In genomic region chr4:8702516-8703400, GRCh38 we compare ENCODE assay signal across 21 cellular contexts.
A peak's percentile ranks its signal among the peaks of the same experiment; 100 is the strongest.
DNase-seq lines count a peak whose midpoint lies in the region; ATAC-seq, FAIRE-seq and TF ChIP-seq lines count a peak whose summit lies in the region.
"Had no signal": no experiment of that assay in that cellular context is flagged by ENCODE, and none has a peak within 500 bp of the region (broad histone marks: within the 10 kb centered on the region; RNA-seq: fewer than 3 reads in every experiment).

No MANE protein-coding gene starts in this region.

- H3K4me2 ChIP-seq in HepG2 (ENCODE audit: low read depth, low read length) (no peak overlapping the region), GM23248 (ENCODE audit: unreplicated experiment) (no peak overlapping the region)

- H3K27ac Mint-ChIP-seq in endodermal cell, result no peak overlapping the region
- H3K27ac Mint-ChIP-seq: IgD-negative memory B cell had no signal

- H3K4me1 ChIP-seq in right lobe of liver, result no peaks in the 10 kb centered on the region
- H3K4me1 ChIP-seq in HepG2 (ENCODE audit: insufficient read depth, low read length), result no peaks in the 10 kb centered on the region
- H3K4me1 ChIP-seq in endodermal cell (ENCODE audit: control insufficient read depth, insufficient read depth, low read length), result no peaks in the 10 kb centered on the region
- no peaks in the 10 kb centered on the region for H3K4me1 ChIP-seq in sigmoid colon
- H3K4me1 ChIP-seq in GM23248 (ENCODE audit: insufficient read depth), result no peaks in the 10 kb centered on the region
- no peaks in the 10 kb centered on the region for H3K4me1 ChIP-seq in thyroid gland
- H3K4me1 ChIP-seq: HAP-1 had no signal

- in situ Hi-C loops in HepG2 (cut with HindIII; ENCODE audit: extremely low pct_ligation_motif_present, low pct_unique_long_range_greater_than_20kb) (no loop called here), GM23248 (cut with MboI) (no loop called here)

- CTCF ChIA-PET in HepG2 (lab: Yijun Ruan, JAX; ENCODE audit: low intra/inter-chr PET ratio, low total read pairs), result no interaction called here

- H3K27me3 Mint-ChIP-seq in endodermal cell (ENCODE audit: insufficient read depth), result no peaks in the 10 kb centered on the region
- H3K27me3 Mint-ChIP-seq: IgD-negative memory B cell had no signal

- 46% methylated on average over 5 of the region's 15 CpGs for WGBS in right lobe of liver (ENCODE audit: insufficient coverage, low coverage, low lambda C conversion rate, missing lambda C conversion rate)
- 0% methylated on average over 9 of the region's 15 CpGs for WGBS in HepG2 (ENCODE audit: low lambda C conversion rate)
- 91 to 95% methylated on average over 10 to 15 of the region's 15 CpGs for whole genome bisulfite sequencing in endodermal cell (ENCODE audit: insufficient coverage in 1 of 2, insufficient read length in 1 of 2), 2 experiments
- 68 to 79% methylated on average over 15 of the region's 15 CpGs for WGBS in sigmoid colon, 2 donors
- 54 to 55% methylated on average over 15 of the region's 15 CpGs for WGBS in GM23248 (ENCODE audit: low coverage in 1 of 2, low lambda C conversion rate in 2 of 2, missing lambda C conversion rate in 2 of 2), 2 experiments
- WGBS in thyroid gland, 2 donors, result 73 to 82% methylated on average over 15 of the region's 15 CpGs

- DNase-seq in right lobe of liver, result peak in 2 of 3 donors; percentile 8 to 33
- no peak for DNase-seq in HepG2 (ENCODE audit: low spot score)
- DNase-seq in endodermal cell, result peak; percentile 43
- peak; percentile 59 for DNase-seq in sigmoid colon
- DNase-seq in ureter (ENCODE audit: low spot score), result peak; percentile 37
- no peak for DNase-seq in CD1c-positive myeloid dendritic cell (ENCODE audit: extremely low spot score)
- DNase-seq in GM23248, result no peak
- DNase-seq in thyroid gland, result no peak
- DNase-seq: ACHN, DMS79 treated with DMSO at 0.1 percent for 48 hours, Karpas-422, NCI-H1417 treated with DMSO at 0.1 percent for 48 hours, NCI-H187 treated with DMSO at 0.1 percent for 48 hours, NCI-H226, NCI-H524 treated with DMSO at 0.1 percent for 48 hours, PC-3 had no signal

- no peak for TF ChIP-seq POLR2A in right lobe of liver (IDR thresholded peaks at IDR 0.05)
- TF ChIP-seq POLR2A in HepG2 (IDR thresholded peaks at IDR 0.05; ENCODE audit: insufficient read depth in 1 of 2, low read depth in 2 of 2, low read length in 2 of 2), result no peak
- no peak for TF ChIP-seq POLR2A in sigmoid colon (IDR thresholded peaks at IDR 0.05)
- no peak for TF ChIP-seq POLR2A in thyroid gland (IDR thresholded peaks at IDR 0.05)

- intact Hi-C loops in right lobe of liver (cut with DNase I), result no loop called here
- intact Hi-C loops in HepG2 (cut with micrococcal nuclease; ENCODE audit: unreplicated experiment), result no loop called here
- intact Hi-C loops in sigmoid colon (cut with DNase I), result no loop called here
- intact Hi-C loops in thyroid gland (cut with DNase I), result no loop called here

- BruUV-seq in HepG2 (replicated peaks; lab: Mats Ljungman, UMichigan), result no TSS peak

- H3K9me3 ChIP-seq in right lobe of liver (no peaks in the 10 kb centered on the region), HepG2 (ENCODE audit: low read length) (no peaks in the 10 kb centered on the region), endodermal cell (ENCODE audit: control insufficient read depth, low read length) (no peaks in the 10 kb centered on the region), sigmoid colon (no peaks in the 10 kb centered on the region), GM23248 (ENCODE audit: low read depth) (no peaks in the 10 kb centered on the region), thyroid gland (no peaks in the 10 kb centered on the region)
- H3K9me3 ChIP-seq: HAP-1 had no signal

- ATAC-seq in right lobe of liver, result no peak
- no peak for ATAC-seq in HepG2
- ATAC-seq: PC-3 had no signal

- no peak overlapping the region for H3K9ac ChIP-seq in HepG2 (ENCODE audit: insufficient read depth, low read depth, low read length)
- H3K9ac ChIP-seq in endodermal cell (ENCODE audit: extremely low read depth, low read length, poor library complexity, severe bottlenecking), result no peak overlapping the region
- no peak overlapping the region for H3K9ac ChIP-seq in GM23248

- no peaks in the 10 kb centered on the region for H3F3A ChIP-seq in GM23248 (ENCODE audit: insufficient read depth)

- H3K79me2 ChIP-seq in HepG2 (ENCODE audit: insufficient read depth, low read length) (no peaks in the 10 kb centered on the region), GM23248 (ENCODE audit: insufficient read depth) (no peaks in the 10 kb centered on the region)

- H3K4me1 Mint-ChIP-seq in endodermal cell, result no peaks in the 10 kb centered on the region
- H3K4me1 Mint-ChIP-seq: IgD-negative memory B cell had no signal

- POLR2A ChIA-PET in HepG2 (lab: Yijun Ruan, JAX), result no interaction called here

- no peak overlapping the region for H3K4me3 ChIP-seq in right lobe of liver
- no peak overlapping the region for H3K4me3 ChIP-seq in HepG2 (replicated peaks in 1 of 3; ENCODE audit: insufficient read depth in 1 of 3, low read depth in 2 of 3, low read length in 3 of 3)
- no peak overlapping the region for H3K4me3 ChIP-seq in endodermal cell (ENCODE audit: low read length)
- H3K4me3 ChIP-seq in sigmoid colon, result no peak overlapping the region
- no peak overlapping the region for H3K4me3 ChIP-seq in GM23248
- H3K4me3 ChIP-seq in thyroid gland (replicated peaks in 1 of 3), result no peak overlapping the region
- H3K4me3 ChIP-seq: HAP-1 had no signal

- no peaks in the 10 kb centered on the region for H3K9me3 Mint-ChIP-seq in endodermal cell

- H4K20me1 ChIP-seq in HepG2 (ENCODE audit: insufficient read depth, low read length) (no peaks in the 10 kb centered on the region), GM23248 (ENCODE audit: insufficient read depth) (no peaks in the 10 kb centered on the region)

- no peak for TF ChIP-seq EP300 in HepG2 (IDR thresholded peaks at IDR 0.05; ENCODE audit: low read depth in 2 of 2, low read length in 2 of 2)
- TF ChIP-seq EP300 in HepG2 (CRISPR knock-in tag; IDR thresholded peaks at IDR 0.05; ENCODE audit: borderline replicate concordance), result no peak
- TF ChIP-seq EP300 in sigmoid colon (IDR thresholded peaks at IDR 0.05), result no peak

- no peaks in the 10 kb centered on the region for H3K36me3 ChIP-seq in right lobe of liver
- H3K36me3 ChIP-seq in HepG2 (replicated peaks in 1 of 2; ENCODE audit: control insufficient read depth in 1 of 2, insufficient read depth in 2 of 2, low read length in 2 of 2), result no peaks in the 10 kb centered on the region
- no peaks in the 10 kb centered on the region for H3K36me3 ChIP-seq in endodermal cell (ENCODE audit: control insufficient read depth, insufficient read depth, low read length)
- H3K36me3 ChIP-seq in sigmoid colon, result no peaks in the 10 kb centered on the region
- no peaks in the 10 kb centered on the region for H3K36me3 ChIP-seq in GM23248 (ENCODE audit: low read depth)
- H3K36me3 ChIP-seq in thyroid gland, result no peaks in the 10 kb centered on the region
- H3K36me3 ChIP-seq: HAP-1 had no signal

- H3K27ac ChIP-seq in right lobe of liver, result no peak overlapping the region
- no peak overlapping the region for H3K27ac ChIP-seq in HepG2 (ENCODE audit: extremely low read length, insufficient read depth, low read length)
- no peak overlapping the region for H3K27ac ChIP-seq in endodermal cell (ENCODE audit: low read depth, low read length)
- H3K27ac ChIP-seq in sigmoid colon, result no peak overlapping the region
- no peak overlapping the region for H3K27ac ChIP-seq in GM23248
- H3K27ac ChIP-seq in thyroid gland, result no peak overlapping the region
- H3K27ac ChIP-seq: C4-2B, RWPE1 had no signal

- H3K4me3 Mint-ChIP-seq in endodermal cell, result no peak overlapping the region
- H3K4me3 Mint-ChIP-seq: IgD-negative memory B cell had no signal

- TF ChIP-seq CTCF in right lobe of liver (IDR thresholded peaks at IDR 0.05), result no peak
- TF ChIP-seq CTCF in HepG2 (CRISPR knock-in tag; IDR thresholded peaks at IDR 0.05), result no peak
- no peak for TF ChIP-seq CTCF in endodermal cell (conservative IDR thresholded peaks at IDR 0.05)
- TF ChIP-seq CTCF in sigmoid colon (IDR thresholded peaks at IDR 0.05), result no peak
- no peak for TF ChIP-seq CTCF in thyroid gland (IDR thresholded peaks at IDR 0.05)

- no peaks in the 10 kb centered on the region for H3K36me3 Mint-ChIP-seq in endodermal cell (ENCODE audit: low read depth)
- H3K36me3 Mint-ChIP-seq: IgD-negative memory B cell had no signal

- H2AFZ ChIP-seq in HepG2 (ENCODE audit: low read length) (no peak overlapping the region), GM23248 (no peak overlapping the region)

- H3K9me2 ChIP-seq in GM23248 (ENCODE audit: insufficient read depth), result no peaks in the 10 kb centered on the region

- no peak for TF ChIP-seq RAD21 in HepG2 (CRISPR knock-in tag; IDR thresholded peaks at IDR 0.05)

- FAIRE-seq in HepG2 (lab: Jason Lieb, UNC), result no peak
- FAIRE-seq: HTR-8/SVneo had no signal

- H3K27me3 ChIP-seq in right lobe of liver, result no peaks in the 10 kb centered on the region
- H3K27me3 ChIP-seq in HepG2 (ENCODE audit: control insufficient read depth in 1 of 2, insufficient read depth in 2 of 2, low read length in 2 of 2), result peaks cover 10 to 93% of the 10 kb centered on the region in 2 experiments; a peak in 4 of 5 replicates
- no peaks in the 10 kb centered on the region for H3K27me3 ChIP-seq in endodermal cell (ENCODE audit: control insufficient read depth, insufficient read depth, low read length, poor library complexity, severe bottlenecking)
- H3K27me3 ChIP-seq in sigmoid colon, result peaks cover 0 to 76% (median 0%) of the 10 kb centered on the region in 3 donors
- H3K27me3 ChIP-seq in GM23248 (replicated peaks; ENCODE audit: insufficient read depth), result peaks cover 38% of the 10 kb centered on the region
- no peaks in the 10 kb centered on the region for H3K27me3 ChIP-seq in thyroid gland

TF ChIP-seq in HepG2, 621 proteins besides CTCF, POLR2A, EP300 and RAD21 (continues in another document):
- TF ChIP-seq ZNF362 (CRISPR knock-in tag; IDR thresholded peaks at IDR 0.05; ENCODE audit: borderline replicate concordance) (no peak), ZNF136 (CRISPR knock-in tag; IDR thresholded peaks at IDR 0.05; ENCODE audit: low read depth) (no peak), ZNF747 (CRISPR knock-in tag; IDR thresholded peaks at IDR 0.05; ENCODE audit: borderline replicate concordance) (no peak), ARID2 (CRISPR knock-in tag; IDR thresholded peaks at IDR 0.05; ENCODE audit: borderline replicate concordance) (no peak), ZNF674 (CRISPR knock-in tag; IDR thresholded peaks at IDR 0.05; ENCODE audit: low read depth) (no peak), ERF (CRISPR knock-in tag; IDR thresholded peaks at IDR 0.05) (no peak)

Comparison
In these comparisons a context has a peak if more than half of its experiments do, and no peak if none do; other contexts are left out.
1. DNase-seq: peak in right lobe of liver (2 of 3), endodermal cell (single experiment), sigmoid colon (single experiment) and ureter (single experiment); none in HepG2 (single experiment), CD1c-positive myeloid dendritic cell (single experiment), GM23248 (single experiment) and thyroid gland (0 of 2).